In genomic region chr12:68792952-68793351, GRCh38 we compare ENCODE assay signal across 8 cellular contexts. TPM values are rescaled to one million over a fixed set of nuclear protein-coding genes. Genes with fewer than 3 reads are reported as not detected.
A peak's percentile ranks its signal among the peaks of the same experiment; 100 is the strongest.
DNase-seq lines count a peak whose midpoint lies in the region; ATAC-seq and TF ChIP-seq lines count a peak whose summit lies in the region.

No MANE protein-coding gene starts in this region.

- TF ChIP-seq POLR2A in heart left ventricle (IDR thresholded peaks at IDR 0.05) = no peak

- H3K36me3 Mint-ChIP-seq in Calu3 (ENCODE audit: insufficient read depth, unreplicated experiment) = no peaks in the 10 kb centered on the region
- no peaks in the 10 kb centered on the region for H3K36me3 Mint-ChIP-seq in T-helper 2 cell treated with Interferon-gamma antibody and Interleukin-4, amounts not matched to agents 5 μg/mL and 100 μg/mL, for 36 hours (ENCODE audit: low read depth)

- WGBS in heart left ventricle, 4 donors = 72 to 84% (median 77%) methylated on average over 2 of the region's 2 CpGs

- H3K4me1 ChIP-seq in upper lobe of right lung (no peaks in the 10 kb centered on the region), heart left ventricle (peaks cover 0 to 8% (median 0%) of the 10 kb centered on the region in 12 donors)

- intact Hi-C loops in Calu3 (cut with micrococcal nuclease; ENCODE audit: unreplicated experiment) = no loop called here
- intact Hi-C loops in upper lobe of right lung (cut with DNase I) = no loop called here
- intact Hi-C loops in heart left ventricle (cut with DNase I) = no loop called here

- H3K27me3 Mint-ChIP-seq in Calu3 (ENCODE audit: unreplicated experiment) = no peaks in the 10 kb centered on the region
- H3K27me3 Mint-ChIP-seq in T-helper 2 cell treated with Interferon-gamma antibody and Interleukin-4, amounts not matched to agents 5 μg/mL and 100 μg/mL, for 36 hours (ENCODE audit: low read depth) = no peaks in the 10 kb centered on the region

- CTCF ChIA-PET in Calu3 (lab: Charles Lee) = interaction anchor here (0.6 to 1.6 kb wide), 2 partner anchors 15 to 117 kb away, joined by 3 to 6 read pairs; partner anchors contain the start of gene MDM2

- peak; percentile 46 for DNase-seq in Calu3
- peak; percentile 83 for DNase-seq in NCI-H82 (lab: John Stamatoyannopoulos, UW)
- DNase-seq in cardiac fibroblast (ENCODE audit: low read depth in 2 of 2) = peak; percentile 35 to 64
- no peak for DNase-seq in upper lobe of right lung
- DNase-seq in T-helper 2 cell treated with Interferon-gamma antibody and Interleukin-4, amounts not matched to agents 5 μg/mL and 100 μg/mL, for 36 hours (ENCODE audit: low spot score) = no peak
- DNase-seq in heart left ventricle = no peak

- H3K27me3 ChIP-seq in upper lobe of right lung = no peaks in the 10 kb centered on the region
- H3K27me3 ChIP-seq in heart left ventricle = no peaks in the 10 kb centered on the region

- TF ChIP-seq CTCF in Calu3 (IDR thresholded peaks at IDR 0.05; ENCODE audit: unreplicated experiment) = no peak
- TF ChIP-seq CTCF in cardiac fibroblast (IDR thresholded peaks at IDR 0.05; ENCODE audit: low read depth, low read length) = no peak
- TF ChIP-seq CTCF in upper lobe of right lung (IDR thresholded peaks at IDR 0.05) = no peak
- no peak for TF ChIP-seq CTCF in heart left ventricle (IDR thresholded peaks at IDR 0.05)

- BruUV-seq in Calu3 (replicated peaks; lab: Mats Ljungman, UMichigan) = no TSS peak

- H3K9me3 ChIP-seq in upper lobe of right lung (no peaks in the 10 kb centered on the region), heart left ventricle (no peaks in the 10 kb centered on the region)

- H3K36me3 ChIP-seq in upper lobe of right lung (no peaks in the 10 kb centered on the region), heart left ventricle (no peaks in the 10 kb centered on the region)

- H3K27ac Mint-ChIP-seq in Calu3 (ENCODE audit: unreplicated experiment) = no peak overlapping the region
- H3K27ac Mint-ChIP-seq in T-helper 2 cell treated with Interferon-gamma antibody and Interleukin-4, amounts not matched to agents 5 μg/mL and 100 μg/mL, for 36 hours = no peak overlapping the region

- no peaks in the 10 kb centered on the region for H3K9me3 Mint-ChIP-seq in Calu3 (ENCODE audit: low read depth, unreplicated experiment)
- H3K9me3 Mint-ChIP-seq in T-helper 2 cell treated with Interferon-gamma antibody and Interleukin-4, amounts not matched to agents 5 μg/mL and 100 μg/mL, for 36 hours = no peaks in the 10 kb centered on the region

- no peak overlapping the region for H3K27ac ChIP-seq in upper lobe of right lung
- H3K27ac ChIP-seq in heart left ventricle = no peak overlapping the region

- peak; percentile 85 for ATAC-seq in GM18873 (IDR thresholded peaks at IDR 0.05; ENCODE audit: low FRiP score, unreplicated experiment)
- peak; percentile 90 for ATAC-seq in HG03025 (IDR thresholded peaks at IDR 0.05; ENCODE audit: low FRiP score, unreplicated experiment)
- ATAC-seq in upper lobe of right lung = peak; percentile 94
- no peak for ATAC-seq in heart left ventricle

- no peak overlapping the region for H3K4me3 Mint-ChIP-seq in Calu3 (ENCODE audit: low read depth, unreplicated experiment)
- H3K4me3 Mint-ChIP-seq in T-helper 2 cell treated with Interferon-gamma antibody and Interleukin-4, amounts not matched to agents 5 μg/mL and 100 μg/mL, for 36 hours = no peak overlapping the region

- H3K4me3 ChIP-seq in cardiac fibroblast (replicated peaks in 1 of 2; ENCODE audit: low read depth in 2 of 2, low read length in 2 of 2) = no peak overlapping the region
- no peak overlapping the region for H3K4me3 ChIP-seq in upper lobe of right lung
- H3K4me3 ChIP-seq in heart left ventricle = no peak overlapping the region

- peaks cover 5% of the 10 kb centered on the region for H3K4me1 Mint-ChIP-seq in Calu3 (ENCODE audit: low read depth, unreplicated experiment)
- no peaks in the 10 kb centered on the region for H3K4me1 Mint-ChIP-seq in T-helper 2 cell treated with Interferon-gamma antibody and Interleukin-4, amounts not matched to agents 5 μg/mL and 100 μg/mL, for 36 hours (ENCODE audit: low read depth)

RNA-seq across cellular contexts. Expression of gene MDM2, which starts 15.0 kb away (rescaled TPM):
- total RNA-seq in Calu3 (2022) (97.1 and 101 TPM in 2 replicates), upper lobe of right lung (198 TPM), heart left ventricle (10 to 100 TPM; 41.0 to 78.8 (median 50.9) TPM)
- polyA plus RNA-seq in heart left ventricle = 10 to 100 TPM; 16.2 to 46.9 TPM

RNA-seq across cellular contexts. Expression of gene SLC35E3, which starts 47.0 kb away (rescaled TPM):
- total RNA-seq in Calu3 (2022) = 7.9 and 10.8 TPM in 2 replicates
- 12.2 TPM for total RNA-seq in upper lobe of right lung
- total RNA-seq in heart left ventricle = 1 to 10 TPM; 2.6 to 8.6 (median 5.4) TPM
- 1 to 10 TPM; 2.9 to 7.1 TPM for polyA plus RNA-seq in heart left ventricle

Comparison
In these comparisons a context has a peak if more than half of its experiments do, and no peak if none do; other contexts are left out.
1. DNase-seq: peak in Calu3 (single experiment), NCI-H82 (single experiment) and cardiac fibroblast (2 of 2); none in upper lobe of right lung (single experiment), T-helper 2 cell treated with Interferon-gamma antibody and Interleukin-4, amounts not matched to agents 5 μg/mL and 100 μg/mL, for 36 hours (single experiment) and heart left ventricle (0 of 5).
2. ATAC-seq: peak in GM18873 (single experiment), HG03025 (single experiment) and upper lobe of right lung (single experiment); none in heart left ventricle (0 of 4).